ENCODE assay signal across 1 cellular context in genomic region chr10:28532509-28533314, GRCh38.
TF ChIP-seq lines count a peak whose summit lies in the region.

Gene WAC (plus strand): TSS chr10:28533118. CDS start chr10:28533580, 462 bp downstream.

TF ChIP-seq in H1, 55 proteins besides CTCF, POLR2A, EP300 and RAD21 (continued from another document):
- TF ChIP-seq ATF2 (IDR thresholded peaks at IDR 0.05; ENCODE audit: low read length) (peak; percentile 42; the same call in 1 of the 2 replicates), TBP (IDR thresholded peaks at IDR 0.05; ENCODE audit: low read depth, low read length) (peak; percentile 88), YY1 (IDR thresholded peaks at IDR 0.05; ENCODE audit: low read depth, low read length) (peak; percentile 71), CHD7 (IDR thresholded peaks at IDR 0.05; ENCODE audit: insufficient replicate concordance, low read length) (no peak), RXRA (IDR thresholded peaks at IDR 0.05; ENCODE audit: insufficient read depth, low read depth, low read length) (no peak), GABPA (IDR thresholded peaks at IDR 0.05; ENCODE audit: borderline replicate concordance, insufficient read depth, low read length) (no peak), KDM4A (IDR thresholded peaks at IDR 0.05; ENCODE audit: low read depth, low read length, severe bottlenecking) (peak; percentile 70), TCF12 (IDR thresholded peaks at IDR 0.05; ENCODE audit: low read depth, low read length) (no peak), RFX5 (IDR thresholded peaks at IDR 0.05; ENCODE audit: borderline replicate concordance, low read depth, low read length) (no peak), SP4 (IDR thresholded peaks at IDR 0.05; ENCODE audit: low read length) (peak; percentile 73; the same call in 1 of the 2 replicates), RNF2 (IDR thresholded peaks at IDR 0.05; ENCODE audit: borderline replicate concordance, low read depth, low read length, missing control alignments, poor library complexity, severe bottlenecking) (no peak), TEAD4 (IDR thresholded peaks at IDR 0.05; ENCODE audit: low read depth, low read length) (no peak), NANOG (IDR thresholded peaks at IDR 0.05; ENCODE audit: insufficient read depth, low read depth, low read length, poor library complexity, severe bottlenecking) (no peak), MAX (IDR thresholded peaks at IDR 0.05) (peak; percentile 52; the same call in 1 of the 2 replicates), HDAC2 (IDR thresholded peaks at IDR 0.05; ENCODE audit: borderline replicate concordance in 1 of 2, low read depth in 2 of 2, low read length in 2 of 2) (no peak), RBBP5 (IDR thresholded peaks at IDR 0.05; ENCODE audit: borderline replicate concordance, low read depth, low read length) (peak; percentile 59; the same call in 1 of the 2 replicates), SIN3A (conservative IDR thresholded peaks at IDR 0.05 in 1 of 2, IDR thresholded peaks at IDR 0.05 in 1 of 2; ENCODE audit: low read depth in 1 of 2, low read length in 2 of 2) (peak in 1 of 2 experiments; percentile 6; a peak in 1 of 4 replicates), BRCA1 (IDR thresholded peaks at IDR 0.05; ENCODE audit: low read depth, low read length) (no peak), BCL11A (IDR thresholded peaks at IDR 0.05; ENCODE audit: low read depth in 2 of 2, low read length in 2 of 2) (no peak), NRF1 (IDR thresholded peaks at IDR 0.05; ENCODE audit: low read depth, low read length) (peak; percentile 64), POLR2AphosphoS5 (IDR thresholded peaks at IDR 0.05; ENCODE audit: low read depth, low read length) (peak; percentile 59; the same call in 1 of the 2 replicates), KDM5A (IDR thresholded peaks at IDR 0.05; ENCODE audit: low read length) (no peak), CEBPB (IDR thresholded peaks at IDR 0.05; ENCODE audit: low read depth, low read length) (no peak), GTF2F1 (IDR thresholded peaks at IDR 0.05; ENCODE audit: borderline replicate concordance, low read depth, low read length) (peak; percentile 60; the same call in 1 of the 2 replicates)
